In genomic region chr20:48149887-48150286, GRCh38 we compare ENCODE assay signal across 26 cellular contexts.
"Had no signal": no experiment of that assay in that cellular context is flagged by ENCODE, and none has a peak within 500 bp of the region (broad histone marks: within the 10 kb centered on the region; RNA-seq: fewer than 3 reads in every experiment).

No MANE protein-coding gene starts in this region.

- H3K9ac ChIP-seq: parathyroid adenoma had no signal

- H3K27me3 ChIP-seq: adrenal gland, ascending aorta, brain microvascular endothelial cell, testis, uterus had no signal

- H3K9me3 ChIP-seq: adrenal gland, ascending aorta, left lung, testis, uterus had no signal

- H3K4me1 ChIP-seq: adrenal gland, ascending aorta, foreskin keratinocyte, left lung, parathyroid adenoma, uterus had no signal

- H3K9me3 Mint-ChIP-seq: activated B cell treated with CpG ODN at 0.5 μM for 24 hours; activated T-cell treated with anti-CD3 and anti-CD28 coated beads, Interleukin-2, amount 50 U/mL, for 24 hours had no signal

- H3K4me3 ChIP-seq: adrenal gland, ascending aorta, left lung, lung, testis, uterus had no signal

- H2AFZ ChIP-seq: parathyroid adenoma had no signal

- H3K36me3 Mint-ChIP-seq: activated naive CD8-positive, alpha-beta T cell; immature natural killer cell; stimulated activated naive B cell treated with anti-CD40 and anti-IgM and Interleukin-4, amounts not matched to agents 10 μg/mL and 1 μg/mL and 100 μg/mL, for 72 hours had no signal

- H3K4me1 Mint-ChIP-seq: activated B cell treated with CpG ODN at 0.5 μM for 24 hours; activated CD4-positive, alpha-beta T cell treated with anti-CD3 and anti-CD28 coated beads for 36 hours; immature natural killer cell; naive thymus-derived CD4-positive, alpha-beta T cell had no signal

- H3K36me3 ChIP-seq: adrenal gland, ascending aorta, brain microvascular endothelial cell, left lung, uterus had no signal

- H3K27ac Mint-ChIP-seq: activated B cell treated with CpG ODN at 0.5 μM for 24 hours; activated CD4-positive, alpha-beta T cell treated with anti-CD3 and anti-CD28 coated beads for 36 hours; activated naive CD8-positive, alpha-beta T cell; activated T-cell treated with anti-CD3 and anti-CD28 coated beads, Interleukin-2, amount 50 U/mL, for 24 hours; activated T-helper 17 cell treated with anti-CD3 and anti-CD28 coated beads, Interleukin-2, amount 50 U/mL, for 72 hours; immature natural killer cell; naive thymus-derived CD4-positive, alpha-beta T cell; stimulated activated naive B cell treated with anti-CD40 and anti-IgM and Interleukin-4, amounts not matched to agents 10 μg/mL and 1 μg/mL and 100 μg/mL, for 72 hours had no signal

- H3K27ac ChIP-seq: adrenal gland, ascending aorta, brain microvascular endothelial cell, foreskin keratinocyte, left lung, parathyroid adenoma, testis, uterus had no signal

- H3K79me2 ChIP-seq: parathyroid adenoma had no signal

- DNase-seq: activated B cell treated with CpG ODN at 0.5 μM for 24 hours; activated CD4-positive, alpha-beta T cell treated with anti-CD3 and anti-CD28 coated beads for 36 hours; activated CD4-positive, alpha-beta T cell treated with anti-CD3 and anti-CD28 coated beads, Interleukin-2, amount 50 U/mL, for 4 hours; activated CD8-positive, alpha-beta memory T cell treated with anti-CD3 and anti-CD28 coated beads for 24 hours; activated CD8-positive, alpha-beta memory T cell treated with anti-CD3 and anti-CD28 coated beads, Interleukin-2, amount 50 U/mL, for 4 hours; activated T-cell treated with anti-CD3 and anti-CD28 coated beads, Interleukin-2, amount 50 U/mL, for 24 hours; adrenal gland; brain microvascular endothelial cell; caudate nucleus; effector memory CD4-positive, alpha-beta T cell; foreskin keratinocyte; immature natural killer cell; naive thymus-derived CD4-positive, alpha-beta T cell; small intestine; stimulated activated CD4-positive, alpha-beta T cell treated with anti-CD3 and anti-CD28 coated beads, Interleukin-15, amount 100 ng/mL, for 24 hours; stimulated activated naive B cell treated with anti-CD40 and anti-IgM and Interleukin-4, amounts not matched to agents 10 μg/mL and 1 μg/mL and 100 μg/mL, for 72 hours; T-helper 9 cell; testis; trophoblast cell; uterus had no signal

- H3K4me3 Mint-ChIP-seq: activated B cell treated with CpG ODN at 0.5 μM for 24 hours; activated CD4-positive, alpha-beta T cell treated with anti-CD3 and anti-CD28 coated beads for 36 hours; activated naive CD8-positive, alpha-beta T cell; activated T-cell treated with anti-CD3 and anti-CD28 coated beads, Interleukin-2, amount 50 U/mL, for 24 hours; activated T-helper 17 cell treated with anti-CD3 and anti-CD28 coated beads, Interleukin-2, amount 50 U/mL, for 72 hours; immature natural killer cell; naive thymus-derived CD4-positive, alpha-beta T cell; stimulated activated naive B cell treated with anti-CD40 and anti-IgM and Interleukin-4, amounts not matched to agents 10 μg/mL and 1 μg/mL and 100 μg/mL, for 72 hours had no signal
